In genomic region chr4:28548549-28548948, GRCh38 we compare ENCODE assay signal across 22 cellular contexts.
"Had no signal": no experiment of that assay in that cellular context is flagged by ENCODE, and none has a peak within 500 bp of the region (broad histone marks: within the 10 kb centered on the region; RNA-seq: fewer than 3 reads in every experiment).

No MANE protein-coding gene starts in this region.

- H3K27ac Mint-ChIP-seq: nephron, T-cell had no signal

- H3K4me3 Mint-ChIP-seq: nephron, T-cell had no signal

- H3K27me3 ChIP-seq: breast epithelium, right atrium auricular region, transverse colon, vagina had no signal

- H3K4me1 Mint-ChIP-seq: nephron, T-cell had no signal

- H3K4me3 ChIP-seq: breast epithelium, lung, transverse colon, vagina had no signal

- H3K36me3 ChIP-seq: breast epithelium, right atrium auricular region, transverse colon, vagina had no signal

- H3K27me3 Mint-ChIP-seq: T-cell had no signal

- H3K4me1 ChIP-seq: breast epithelium, right atrium auricular region, transverse colon, vagina had no signal

- FAIRE-seq: astrocyte, keratinocyte had no signal

- H3K27ac ChIP-seq: breast epithelium, right atrium auricular region, transverse colon, vagina had no signal

- DNase-seq: activated CD4-positive, alpha-beta T cell treated with anti-CD3 and anti-CD28 coated beads, Interleukin-2, amount 50 U/mL, for 1 hour; activated CD8-positive, alpha-beta memory T cell treated with anti-CD3 and anti-CD28 coated beads, Interleukin-2, amount 50 U/mL, for 4 hours; activated effector memory CD4-positive, alpha-beta T cell treated with anti-CD3 and anti-CD28 coated beads, Interleukin-2, amount 50 U/mL, for 16 hours; activated naive CD4-positive, alpha-beta T cell treated with anti-CD3 and anti-CD28 coated beads, Interleukin-2, amount 50 U/mL, for 16 hours; activated T-cell treated with anti-CD3 and anti-CD28 coated beads, Interleukin-2, amount 50 U/mL, for 48 hours; cerebellar nuclear complex; cortex of kidney; foreskin fibroblast; midbrain; stimulated activated naive CD8-positive, alpha-beta T cell treated with anti-CD3 and anti-CD28 coated beads, Interleukin-15, Interleukin-2, amounts not matched to agents 100 U/mL and 50 U/mL, for 24 hours; T-cell; T-helper 9 cell; transverse colon had no signal

- H3K9me3 Mint-ChIP-seq: nephron had no signal

- H3K9me3 ChIP-seq: breast epithelium, right atrium auricular region, transverse colon, vagina had no signal

- ATAC-seq: activated CD4-positive, CD25-positive, alpha-beta regulatory T cell treated with anti-CD3 and anti-CD28 coated beads, Interleukin-2, amount 50 U/mL, for 24 hours; left lobe of liver; stimulated activated naive CD8-positive, alpha-beta T cell treated with anti-CD3 and anti-CD28 coated beads, Interleukin-15, Interleukin-2, amounts not matched to agents 100 U/mL and 50 U/mL, for 24 hours; T-cell had no signal

- H3K36me3 Mint-ChIP-seq: T-cell had no signal
